In genomic region chr20:8231038-8231437, GRCh38 we compare ENCODE assay signal across 10 cellular contexts.
"Had no signal": no experiment of that assay in that cellular context is flagged by ENCODE, and none has a peak within 500 bp of the region (broad histone marks: within the 10 kb centered on the region; RNA-seq: fewer than 3 reads in every experiment).

No MANE protein-coding gene starts in this region.

- H3K27ac ChIP-seq: HL-60, KMS-11 had no signal

- FAIRE-seq: H1, H54, HepG2 had no signal

- H3K9ac ChIP-seq: KMS-11 had no signal

- H3K27ac Mint-ChIP-seq: GM23338, H9, IgD-negative memory B cell had no signal

- H2AFZ ChIP-seq: GM23338 had no signal

- H3K4me3 Mint-ChIP-seq: GM23338, H9, IgD-negative memory B cell had no signal

- H3K4me2 ChIP-seq: GM23338, KMS-11 had no signal

- DNase-seq: H9, HCEC 1CT, KBM-7 had no signal

- H3K36me3 Mint-ChIP-seq: IgD-negative memory B cell had no signal

- H3K4me3 ChIP-seq: GM23338 had no signal

- H3K9me3 Mint-ChIP-seq: GM23338, H9, IgD-negative memory B cell had no signal

- ATAC-seq: GM23338, HepG2 had no signal
